In genomic region chr9:38018230-38018963, GRCh38 we compare ENCODE assay signal across 13 cellular contexts. TPM values are rescaled to one million over a fixed set of nuclear protein-coding genes. Genes with fewer than 3 reads are reported as not detected.
DNase-seq lines count a peak whose midpoint lies in the region; FAIRE-seq and TF ChIP-seq lines count a peak whose summit lies in the region.
"Had no signal": no experiment of that assay in that cellular context is flagged by ENCODE, and none has a peak within 500 bp of the region (broad histone marks: within the 10 kb centered on the region; RNA-seq: fewer than 3 reads in every experiment).

No MANE protein-coding gene starts in this region.

- no peak overlapping the region for H3K4me2 ChIP-seq in H9 (ENCODE audit: insufficient read depth, insufficient read length, low read length)
- peak overlapping the region; percentile 71 for H3K4me2 ChIP-seq in astrocyte (ENCODE audit: low read length)

- no peaks in the 10 kb centered on the region; the same call in 1 of the 2 replicates for H3K79me2 ChIP-seq in H9 (ENCODE audit: insufficient read depth, low read length)
- peaks cover 83% of the 10 kb centered on the region for H3K79me2 ChIP-seq in astrocyte (ENCODE audit: insufficient read depth, low read length)

- H3K27ac ChIP-seq in H9 (ENCODE audit: insufficient read length, low read depth, low read length), result no peak overlapping the region
- peak overlapping the region; percentile 95 for H3K27ac ChIP-seq in astrocyte (ENCODE audit: low read depth, low read length)
- H3K27ac ChIP-seq in iPS-20b (ENCODE audit: low read length), result peak overlapping the region; percentile 32
- H3K27ac ChIP-seq in sigmoid colon, result peak overlapping the region; percentile 72 to 90 (median 82)

- TF ChIP-seq CTCF in H9 (conservative IDR thresholded peaks at IDR 0.05) (no peak), astrocyte (IDR thresholded peaks at IDR 0.05; ENCODE audit: insufficient read depth, low read depth, low read length) (no peak), sigmoid colon (IDR thresholded peaks at IDR 0.05) (no peak), D721Med (IDR thresholded peaks at IDR 0.05; ENCODE audit: insufficient read depth, missing control alignments) (no peak)

- peaks cover 25% of the 10 kb centered on the region for H3K4me1 ChIP-seq in H9 (ENCODE audit: insufficient read depth, low read length)
- H3K4me1 ChIP-seq in astrocyte (ENCODE audit: insufficient read depth, low read length), result peaks cover 59% of the 10 kb centered on the region
- H3K4me1 ChIP-seq in iPS-20b (ENCODE audit: insufficient read depth, low read length), result peaks cover 64% of the 10 kb centered on the region
- H3K4me1 ChIP-seq in sigmoid colon, result peaks cover 0 to 79% (median 69%) of the 10 kb centered on the region in 4 donors

- no peak for FAIRE-seq in astrocyte (lab: Jason Lieb, UNC)
- no peak for FAIRE-seq in D721Med (lab: Jason Lieb, UNC)
- FAIRE-seq: HTR-8/SVneo had no signal

- no peak overlapping the region for H2BK15ac ChIP-seq in H9 (ENCODE audit: low read depth, low read length)

- TF ChIP-seq EP300 in sigmoid colon (IDR thresholded peaks at IDR 0.05), result no peak

- H3K18ac ChIP-seq in H9 (ENCODE audit: insufficient read length, low read depth, low read length), result no peak overlapping the region

- DNase-seq in H9 (no peak), astrocyte (ENCODE audit: low read depth) (no peak), sigmoid colon (no peak), D721Med (ENCODE audit: insufficient read length, low spot score) (no peak), foreskin melanocyte (no peak), activated gamma-delta T cell treated with Interleukin-2 at 50 U/mL for 16 hours (no peak)
- no peak for DNase-seq in activated CD4-positive, CD25-positive, alpha-beta regulatory T cell treated with anti-CD3 and anti-CD28 coated beads, Interleukin-2, amount 50 U/mL, for 72 hours
- DNase-seq: activated naive CD4-positive, alpha-beta T cell treated with anti-CD3 and anti-CD28 coated beads for 36 hours; effector memory CD8-positive, alpha-beta T cell; NCI-H1930; Peyer's patch had no signal

- H4K20me1 ChIP-seq in H9 (ENCODE audit: control insufficient read depth, insufficient read depth, insufficient read length), result no peaks in the 10 kb centered on the region
- H4K20me1 ChIP-seq in astrocyte (ENCODE audit: insufficient read depth, low read length), result peaks cover under 1% of the 10 kb centered on the region

- H3K4me1 Mint-ChIP-seq in H9 (peaks cover 90 to 92% of the 10 kb centered on the region in 2 experiments), astrocyte (ENCODE audit: low read depth, unreplicated experiment) (peaks cover 89% of the 10 kb centered on the region)

- H4K91ac ChIP-seq in H9 (ENCODE audit: insufficient read length, low read depth, low read length), result no peak overlapping the region

- no peak overlapping the region for H3K9ac ChIP-seq in H9 (ENCODE audit: extremely low read depth, insufficient read length, low read length)
- peak overlapping the region; percentile 84 for H3K9ac ChIP-seq in astrocyte (ENCODE audit: low read length)
- H3K9ac ChIP-seq in iPS-20b (ENCODE audit: low read depth, low read length), result peak overlapping the region; percentile 58; the same call in 1 of the 2 replicates

- WGBS in H9 (ENCODE audit: extremely low coverage, insufficient read length, low lambda C conversion rate), result no CpG with 5 or more reads among the region's 5 CpGs
- 87 to 92% methylated on average over 5 of the region's 5 CpGs for WGBS in sigmoid colon, 2 donors

- H3K4me3 Mint-ChIP-seq in H9 (peak overlapping the region in 1 of 2 experiments; percentile 15; a peak in 2 of 5 replicates), astrocyte (ENCODE audit: unreplicated experiment) (no peak overlapping the region)
- H3K4me3 Mint-ChIP-seq: activated naive CD4-positive, alpha-beta T cell treated with anti-CD3 and anti-CD28 coated beads for 36 hours; effector memory CD8-positive, alpha-beta T cell had no signal

- H3K36me3 Mint-ChIP-seq in H9 (ENCODE audit: insufficient read depth in 1 of 3, low read depth in 3 of 3), result peaks cover 0 to 19% (median 17%) of the 10 kb centered on the region in 3 experiments; a peak in 5 of 7 replicates
- H3K36me3 Mint-ChIP-seq in astrocyte (ENCODE audit: low read depth, unreplicated experiment), result peaks cover 15% of the 10 kb centered on the region

- H3K27me3 ChIP-seq in H9 (ENCODE audit: insufficient read depth, low read length), result no peaks in the 10 kb centered on the region
- H3K27me3 ChIP-seq in astrocyte (ENCODE audit: insufficient read depth, low read length), result no peaks in the 10 kb centered on the region
- no peaks in the 10 kb centered on the region for H3K27me3 ChIP-seq in iPS-20b (ENCODE audit: insufficient read depth, low read length)
- H3K27me3 ChIP-seq in sigmoid colon, result no peaks in the 10 kb centered on the region
- H3K27me3 ChIP-seq: Peyer's patch had no signal

- TF ChIP-seq POLR2A in sigmoid colon (IDR thresholded peaks at IDR 0.05), result no peak

- no peaks in the 10 kb centered on the region for H3K79me1 ChIP-seq in H9 (ENCODE audit: insufficient read depth, low read depth, low read length, poor library complexity, severe bottlenecking)

- peak overlapping the region; percentile 74; the same call in 1 of the 2 replicates for H3K14ac ChIP-seq in H9 (ENCODE audit: insufficient read depth, low read length)

- H3K23ac ChIP-seq in H9 (ENCODE audit: insufficient read length, low read depth, low read length), result no peak overlapping the region

- H3K36me3 ChIP-seq in astrocyte (ENCODE audit: insufficient read depth, low read length) (peaks cover 5% of the 10 kb centered on the region), iPS-20b (ENCODE audit: insufficient read depth, low read depth, low read length) (no peaks in the 10 kb centered on the region), sigmoid colon (peaks cover 0 to 6% (median 0%) of the 10 kb centered on the region in 4 donors)

- H3K4ac ChIP-seq in H9 (ENCODE audit: low read depth, low read length), result no peak overlapping the region

- H2AK5ac ChIP-seq in H9 (ENCODE audit: insufficient read length, low read length), result no peak overlapping the region

- no peaks in the 10 kb centered on the region for H3K23me2 ChIP-seq in H9 (ENCODE audit: insufficient read length, low read depth, low read length, poor library complexity, severe bottlenecking)

- no peak overlapping the region for H2BK120ac ChIP-seq in H9 (ENCODE audit: low read depth, low read length, poor library complexity, severe bottlenecking)

- intact Hi-C loops in sigmoid colon (cut with DNase I), result loop anchor here (2.0 to 5.0 kb wide), 2 partner anchors 20 to 41 kb away; no protein-coding TSS in a partner anchor

- H3K9me3 Mint-ChIP-seq in H9 (no peaks in the 10 kb centered on the region; a peak in 1 of 5 replicates), astrocyte (ENCODE audit: unreplicated experiment) (peaks cover 3% of the 10 kb centered on the region)
- H3K9me3 Mint-ChIP-seq: activated naive CD4-positive, alpha-beta T cell treated with anti-CD3 and anti-CD28 coated beads for 36 hours; effector memory CD8-positive, alpha-beta T cell had no signal

- no peak overlapping the region for H3K4me3 ChIP-seq in astrocyte (ENCODE audit: insufficient read depth, low read depth, low read length)
- H3K4me3 ChIP-seq in iPS-20b (ENCODE audit: low read length), result no peak overlapping the region
- no peak overlapping the region for H3K4me3 ChIP-seq in sigmoid colon
- H3K4me3 ChIP-seq: Peyer's patch had no signal

- H3K27me3 Mint-ChIP-seq in H9 (ENCODE audit: low read depth) (no peaks in the 10 kb centered on the region), astrocyte (ENCODE audit: low read depth, unreplicated experiment) (no peaks in the 10 kb centered on the region)

- H3K9me3 ChIP-seq in H9 (ENCODE audit: control insufficient read depth, low read depth, low read length) (no peaks in the 10 kb centered on the region), astrocyte (ENCODE audit: insufficient read depth, low read depth, low read length) (no peaks in the 10 kb centered on the region), iPS-20b (ENCODE audit: insufficient read depth, low read depth, low read length) (no peaks in the 10 kb centered on the region), sigmoid colon (no peaks in the 10 kb centered on the region)
- H3K9me3 ChIP-seq: Peyer's patch had no signal

- no peak overlapping the region for H3K56ac ChIP-seq in H9 (ENCODE audit: insufficient read length, low read depth, low read length)

- no peak overlapping the region for H2BK12ac ChIP-seq in H9 (ENCODE audit: insufficient read length, low read depth, low read length)

- H3T11ph ChIP-seq in H9 (ENCODE audit: low read length), result no peak overlapping the region

- H2BK5ac ChIP-seq in H9 (ENCODE audit: insufficient read length, low read length), result no peak overlapping the region

- H2BK20ac ChIP-seq in H9 (ENCODE audit: low read depth, low read length, poor library complexity, severe bottlenecking), result no peak overlapping the region

- H4K5ac ChIP-seq in H9 (ENCODE audit: insufficient read length, low read depth, low read length), result no peak overlapping the region

- no peak overlapping the region for H4K8ac ChIP-seq in H9 (replicated peaks; ENCODE audit: insufficient read length, low read depth, low read length)

- no peak overlapping the region for H2AFZ ChIP-seq in H9 (ENCODE audit: low read length)
- H2AFZ ChIP-seq in astrocyte (ENCODE audit: low read depth, low read length), result no peak overlapping the region

- H3K27ac Mint-ChIP-seq in H9 (peak overlapping the region; percentile 97 to 98 (median 97)), astrocyte (ENCODE audit: unreplicated experiment) (peak overlapping the region; percentile 99)
- H3K27ac Mint-ChIP-seq: activated naive CD4-positive, alpha-beta T cell treated with anti-CD3 and anti-CD28 coated beads for 36 hours; effector memory CD8-positive, alpha-beta T cell had no signal

RNA-seq across cellular contexts. Expression of gene SHB, which starts 50.6 kb away (rescaled TPM):
- 13.8 and 14.6 TPM in 2 replicates for total RNA-seq in H9 (2021)
- 53.4 and 54.5 TPM in 2 replicates for total RNA-seq in astrocyte
- 10 to 100 TPM in 3 of 4 donors, 1 to 10 TPM in 1; 6.8 to 33.7 (median 10.3) TPM for total RNA-seq in sigmoid colon
- polyA plus RNA-seq in sigmoid colon, result 10 to 100 TPM in 2 of 3 donors, 1 to 10 TPM in 1; 9.5 to 11.7 (median 10.2) TPM
